In genomic region chr10:72924351-72924750, GRCh38 we compare ENCODE assay signal across 43 cellular contexts. TPM values are rescaled to one million over a fixed set of nuclear protein-coding genes. Genes with fewer than 3 reads are reported as not detected.
"Had no signal": no experiment of that assay in that cellular context is flagged by ENCODE, and none has a peak within 500 bp of the region (broad histone marks: within the 10 kb centered on the region; RNA-seq: fewer than 3 reads in every experiment).

No MANE protein-coding gene starts in this region.

- H3K27ac ChIP-seq: adrenal gland, ascending aorta, body of pancreas, brain microvascular endothelial cell, breast epithelium, cardiac muscle cell had no signal

- H3K4me3 Mint-ChIP-seq: activated naive CD4-positive, alpha-beta T cell treated with anti-CD3 and anti-CD28 coated beads for 36 hours; activated naive CD4-positive, alpha-beta T cell treated with anti-CD3 and anti-CD28 coated beads, Interleukin-2, amount 50 U/mL, for 24 hours; activated naive CD8-positive, alpha-beta T cell; activated naive CD8-positive, alpha-beta T cell treated with anti-CD3 and anti-CD28 coated beads for 36 hours; activated naive CD8-positive, alpha-beta T cell treated with anti-CD3 and anti-CD28 coated beads, Interleukin-2, amount 10 ng/mL, durations not matched to agents 7 days and 5 days; activated naive CD8-positive, alpha-beta T cell treated with anti-CD3 and anti-CD28 coated beads, Interleukin-2, amount 50 U/mL, for 24 hours; activated T-cell treated with anti-CD3 and anti-CD28 coated beads, Interleukin-2, amount 50 U/mL, for 24 hours; activated T-cell treated with anti-CD3 and anti-CD28 coated beads, Interleukin-2, amount 50 U/mL, for 4 hours; activated T-cell treated with anti-CD3 and anti-CD28 coated beads, Interleukin-2, amount 50 U/mL, for 72 hours; activated T-helper 1 cell treated with anti-CD3 and anti-CD28 coated beads, Interleukin-12 subunit alpha, Interleukin-12 subunit beta, Interleukin-2, Interleukin-4 antibody, amounts not matched to agents 30 ng/mL and 10 ng/mL and 1 ng/mL, durations not matched to agents 14 hours and 24 hours and 36 hours; activated T-helper 17 cell treated with anti-CD3 and anti-CD28 coated beads, Interleukin-2, amount 50 U/mL, for 72 hours; brain; central memory CD8-positive, alpha-beta T cell had no signal

- H3K27me3 Mint-ChIP-seq: activated naive CD8-positive, alpha-beta T cell treated with anti-CD3 and anti-CD28 coated beads for 36 hours had no signal

- ATAC-seq: activated naive CD4-positive, alpha-beta T cell treated with anti-CD3 and anti-CD28 coated beads, Interleukin-2, amount 50 U/mL, for 72 hours; activated naive CD8-positive, alpha-beta T cell treated with anti-CD3 and anti-CD28 coated beads, Interleukin-2, amount 50 U/mL, for 24 hours; activated T-cell treated with anti-CD3 and anti-CD28 coated beads, Interleukin-2, amount 50 U/mL, for 4 hours; activated T-cell treated with anti-CD3 and anti-CD28 coated beads, Interleukin-2, amount 50 U/mL, for 72 hours; activated T-helper 17 cell treated with anti-CD3 and anti-CD28 coated beads, Interleukin-2, amount 50 U/mL, for 72 hours; body of pancreas had no signal

- DNase-seq: activated effector memory CD4-positive, alpha-beta T cell treated with anti-CD3 and anti-CD28 coated beads, Interleukin-2, amount 50 U/mL, for 16 hours; activated effector memory CD4-positive, alpha-beta T cell treated with Interleukin-2 at 50 U/mL for 16 hours; activated gamma-delta T cell; activated gamma-delta T cell treated with Interleukin-2 at 50 U/mL for 16 hours; activated naive CD4-positive, alpha-beta T cell; activated naive CD4-positive, alpha-beta T cell treated with anti-CD3 and anti-CD28 coated beads for 36 hours; activated naive CD4-positive, alpha-beta T cell treated with anti-CD3 and anti-CD28 coated beads, Interleukin-2, amount 50 U/mL, for 16 hours; activated naive CD4-positive, alpha-beta T cell treated with Interleukin-2 at 50 U/mL for 16 hours; activated naive CD8-positive, alpha-beta T cell treated with anti-CD3 and anti-CD28 coated beads for 36 hours; activated naive CD8-positive, alpha-beta T cell treated with anti-CD3 and anti-CD28 coated beads, Interleukin-2, amount 10 ng/mL, durations not matched to agents 7 days and 5 days; activated naive CD8-positive, alpha-beta T cell treated with anti-CD3 and anti-CD28 coated beads, Interleukin-2, amount 50 U/mL, for 24 hours; activated T-cell treated with anti-CD3 and anti-CD28 coated beads, Interleukin-2, amount 50 U/mL, for 1 hour; activated T-cell treated with anti-CD3 and anti-CD28 coated beads, Interleukin-2, amount 50 U/mL, for 24 hours; activated T-cell treated with anti-CD3 and anti-CD28 coated beads, Interleukin-2, amount 50 U/mL, for 4 hours; activated T-cell treated with anti-CD3 and anti-CD28 coated beads, Interleukin-2, amount 50 U/mL, for 48 hours; activated T-cell treated with anti-CD3 and anti-CD28 coated beads, Interleukin-2, amount 50 U/mL, for 72 hours; adrenal gland; amniotic stem cell; amygdala; anterior cingulate cortex; aorta; body of pancreas; brain microvascular endothelial cell; caudate nucleus; central memory CD4-positive, alpha-beta T cell; cerebellar nuclear complex had no signal

- H3K9me3 ChIP-seq: adrenal gland, ascending aorta, body of pancreas had no signal

- FAIRE-seq: astrocyte, bronchial epithelial cell had no signal

- H3K4me1 ChIP-seq: adrenal gland, ascending aorta, body of pancreas, breast epithelium had no signal

- H3K27ac Mint-ChIP-seq: activated naive CD4-positive, alpha-beta T cell treated with anti-CD3 and anti-CD28 coated beads for 36 hours; activated naive CD4-positive, alpha-beta T cell treated with anti-CD3 and anti-CD28 coated beads, Interleukin-2, amount 50 U/mL, for 24 hours; activated naive CD4-positive, alpha-beta T cell treated with anti-CD3 and anti-CD28 coated beads, Interleukin-2, amount 50 U/mL, for 72 hours; activated naive CD8-positive, alpha-beta T cell; activated naive CD8-positive, alpha-beta T cell treated with anti-CD3 and anti-CD28 coated beads for 36 hours; activated naive CD8-positive, alpha-beta T cell treated with anti-CD3 and anti-CD28 coated beads, Interleukin-2, amount 10 ng/mL, durations not matched to agents 7 days and 5 days; activated naive CD8-positive, alpha-beta T cell treated with anti-CD3 and anti-CD28 coated beads, Interleukin-2, amount 50 U/mL, for 24 hours; activated T-cell treated with anti-CD3 and anti-CD28 coated beads, Interleukin-2, amount 50 U/mL, for 24 hours; activated T-cell treated with anti-CD3 and anti-CD28 coated beads, Interleukin-2, amount 50 U/mL, for 72 hours; activated T-helper 1 cell treated with anti-CD3 and anti-CD28 coated beads, Interleukin-12 subunit alpha, Interleukin-12 subunit beta, Interleukin-2, Interleukin-4 antibody, amounts not matched to agents 30 ng/mL and 10 ng/mL and 1 ng/mL, durations not matched to agents 14 hours and 24 hours and 36 hours; activated T-helper 17 cell treated with anti-CD3 and anti-CD28 coated beads, Interleukin-2, amount 50 U/mL, for 72 hours; activated T-helper 2 cell treated with anti-CD3 and anti-CD28 coated beads, Interferon-gamma antibody, Interleukin-2, Interleukin-4, amounts not matched to agents 10 μg/mL and 5 μg/mL and 100 μg/mL, durations not matched to agents 14 hours and 24 hours and 36 hours; brain had no signal

- H3K27me3 ChIP-seq: adrenal gland, ascending aorta, body of pancreas, brain microvascular endothelial cell, breast epithelium, cardiac muscle cell had no signal

- H3K36me3 ChIP-seq: adrenal gland, ascending aorta, brain microvascular endothelial cell, breast epithelium, cardiac muscle cell had no signal

- H3K4me3 ChIP-seq: adrenal gland, ascending aorta, body of pancreas, breast epithelium, cardiac muscle cell had no signal

- H3K4me1 Mint-ChIP-seq: activated naive CD4-positive, alpha-beta T cell treated with anti-CD3 and anti-CD28 coated beads, Interleukin-2, amount 50 U/mL, for 24 hours; activated naive CD8-positive, alpha-beta T cell treated with anti-CD3 and anti-CD28 coated beads for 36 hours; activated naive CD8-positive, alpha-beta T cell treated with anti-CD3 and anti-CD28 coated beads, Interleukin-2, amount 10 ng/mL, durations not matched to agents 7 days and 5 days; activated naive CD8-positive, alpha-beta T cell treated with anti-CD3 and anti-CD28 coated beads, Interleukin-2, amount 50 U/mL, for 24 hours; activated T-helper 17 cell treated with anti-CD3 and anti-CD28 coated beads, Interleukin-2, amount 50 U/mL, for 72 hours; brain; central memory CD8-positive, alpha-beta T cell had no signal

RNA-seq across cellular contexts. Expression of gene PLA2G12B, which starts 30.3 kb away (rescaled TPM):
- total RNA-seq: activated naive CD4-positive, alpha-beta T cell treated with anti-CD3 and anti-CD28 coated beads for 36 hours; activated naive CD4-positive, alpha-beta T cell treated with anti-CD3 and anti-CD28 coated beads, Interleukin-2, amount 50 U/mL, for 72 hours; activated naive CD8-positive, alpha-beta T cell treated with anti-CD3 and anti-CD28 coated beads for 36 hours; activated naive CD8-positive, alpha-beta T cell treated with anti-CD3 and anti-CD28 coated beads, Interleukin-2, amount 10 ng/mL, durations not matched to agents 7 days and 5 days; activated T-cell treated with anti-CD3 and anti-CD28 coated beads, Interleukin-2, amount 50 U/mL, for 4 hours; activated T-cell treated with anti-CD3 and anti-CD28 coated beads, Interleukin-2, amount 50 U/mL, for 72 hours; activated T-helper 1 cell treated with anti-CD3 and anti-CD28 coated beads, Interleukin-12 subunit alpha, Interleukin-12 subunit beta, Interleukin-2, Interleukin-4 antibody, amounts not matched to agents 30 ng/mL and 10 ng/mL and 1 ng/mL, durations not matched to agents 14 hours and 24 hours and 36 hours; activated T-helper 17 cell treated with anti-CD3 and anti-CD28 coated beads, Interleukin-2, amount 50 U/mL, for 72 hours; activated T-helper 2 cell treated with anti-CD3 and anti-CD28 coated beads, Interferon-gamma antibody, Interleukin-2, Interleukin-4, amounts not matched to agents 10 μg/mL and 5 μg/mL and 100 μg/mL, durations not matched to agents 14 hours and 24 hours and 36 hours; adrenal gland; aorta; ascending aorta; astrocyte; body of pancreas; breast epithelium; bronchial epithelial cell; cardiac muscle cell; cardiac septum; cerebellum; chondrocyte had no signal
- polyA plus RNA-seq: adipose tissue, adrenal gland, cardiac muscle cell had no signal

RNA-seq across cellular contexts. Expression of gene OIT3, which starts 30.8 kb away (rescaled TPM):
- total RNA-seq: activated naive CD4-positive, alpha-beta T cell treated with anti-CD3 and anti-CD28 coated beads for 36 hours; activated naive CD4-positive, alpha-beta T cell treated with anti-CD3 and anti-CD28 coated beads, Interleukin-2, amount 50 U/mL, for 72 hours; activated naive CD8-positive, alpha-beta T cell treated with anti-CD3 and anti-CD28 coated beads for 36 hours; activated naive CD8-positive, alpha-beta T cell treated with anti-CD3 and anti-CD28 coated beads, Interleukin-2, amount 10 ng/mL, durations not matched to agents 7 days and 5 days; activated T-cell treated with anti-CD3 and anti-CD28 coated beads, Interleukin-2, amount 50 U/mL, for 4 hours; activated T-cell treated with anti-CD3 and anti-CD28 coated beads, Interleukin-2, amount 50 U/mL, for 72 hours; activated T-helper 1 cell treated with anti-CD3 and anti-CD28 coated beads, Interleukin-12 subunit alpha, Interleukin-12 subunit beta, Interleukin-2, Interleukin-4 antibody, amounts not matched to agents 30 ng/mL and 10 ng/mL and 1 ng/mL, durations not matched to agents 14 hours and 24 hours and 36 hours; activated T-helper 17 cell treated with anti-CD3 and anti-CD28 coated beads, Interleukin-2, amount 50 U/mL, for 72 hours; activated T-helper 2 cell treated with anti-CD3 and anti-CD28 coated beads, Interferon-gamma antibody, Interleukin-2, Interleukin-4, amounts not matched to agents 10 μg/mL and 5 μg/mL and 100 μg/mL, durations not matched to agents 14 hours and 24 hours and 36 hours; ascending aorta; body of pancreas; bronchial epithelial cell had no signal
- polyA plus RNA-seq: adipose tissue, aorta had no signal
